In the genomic region with DNA sequence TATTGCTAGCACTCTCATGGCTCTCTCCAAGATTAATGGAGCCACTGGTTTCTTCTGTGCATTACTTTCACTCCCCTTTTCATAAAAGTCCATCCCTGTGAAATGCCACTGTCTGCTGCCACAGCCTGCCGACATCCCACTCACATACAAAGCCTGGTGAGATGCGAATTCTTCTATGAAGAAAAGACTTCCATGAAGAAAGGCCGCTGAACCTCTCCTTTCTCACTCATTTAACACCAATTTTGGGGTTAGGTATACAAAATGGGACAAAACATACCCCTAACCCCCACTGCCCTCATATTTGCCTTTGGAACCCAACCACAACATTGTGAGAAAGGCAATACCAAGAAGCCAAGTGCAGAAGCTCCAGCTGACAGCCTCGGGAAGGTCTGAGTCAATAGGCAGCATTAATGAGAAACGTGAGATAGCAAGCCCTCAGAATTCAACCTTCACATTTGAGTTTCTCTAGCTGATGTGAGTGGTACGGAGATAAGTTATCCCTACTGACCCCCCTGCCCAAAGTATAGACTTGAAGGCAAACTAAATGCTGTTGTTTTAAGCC, we compare ENCODE assay signal across 12 cellular contexts.
DNase-seq lines count a peak whose midpoint lies in the region; ATAC-seq, FAIRE-seq and TF ChIP-seq lines count a peak whose summit lies in the region.
"Had no signal": no experiment of that assay in that cellular context is flagged by ENCODE, and none has a peak within 500 bp of the region (broad histone marks: within the 10 kb centered on the region; RNA-seq: fewer than 3 reads in every experiment).

No MANE protein-coding gene starts in this region.

- no peaks in the 10 kb centered on the region for H3K27me3 ChIP-seq in astrocyte (ENCODE audit: insufficient read depth, low read length)
- H3K27me3 ChIP-seq: body of pancreas had no signal

- H3K79me2 ChIP-seq in astrocyte (ENCODE audit: insufficient read depth, low read length), result no peaks in the 10 kb centered on the region

- peak; percentile 15 for DNase-seq in activated naive CD4-positive, alpha-beta T cell treated with Interleukin-2 at 50 U/mL for 16 hours
- DNase-seq in activated naive CD4-positive, alpha-beta T cell treated with anti-CD3 and anti-CD28 coated beads, Interleukin-2, amount 50 U/mL, for 16 hours, result no peak
- DNase-seq in OCI-M1 (lab: John Stamatoyannopoulos, UW) (peak; percentile 81), astrocyte (ENCODE audit: low read depth) (peak; percentile 31), occipital lobe (lab: John Stamatoyannopoulos, UW) (no peak)
- DNase-seq in stimulated activated CD8-positive, alpha-beta memory T cell treated with anti-CD3 and anti-CD28 coated beads, Interleukin-15, amount 100 ng/mL, for 48 hours (ENCODE audit: low read depth in 2 of 2), result peak; percentile 4 to 27
- DNase-seq: activated CD8-positive, alpha-beta memory T cell treated with anti-CD3 and anti-CD28 coated beads for 24 hours; body of pancreas; NCI-H1694 had no signal

- H3K9me3 ChIP-seq in astrocyte (ENCODE audit: insufficient read depth, low read depth, low read length), result no peaks in the 10 kb centered on the region
- H3K9me3 ChIP-seq: body of pancreas had no signal

- peaks cover 12% of the 10 kb centered on the region for H3K4me1 ChIP-seq in astrocyte (ENCODE audit: insufficient read depth, low read length)

- H3K4me3 Mint-ChIP-seq in astrocyte (ENCODE audit: unreplicated experiment), result no peak overlapping the region

- no peak overlapping the region for H2AFZ ChIP-seq in astrocyte (ENCODE audit: low read depth, low read length)

- H3K27ac ChIP-seq in astrocyte (ENCODE audit: low read depth, low read length), result peak overlapping the region; percentile 25
- H3K27ac ChIP-seq: body of pancreas had no signal

- peaks cover 2% of the 10 kb centered on the region for H3K36me3 Mint-ChIP-seq in astrocyte (ENCODE audit: low read depth, unreplicated experiment)

- FAIRE-seq in astrocyte (lab: Jason Lieb, UNC), result no peak

- H3K4me1 Mint-ChIP-seq in astrocyte (ENCODE audit: low read depth, unreplicated experiment), result peaks cover 19% of the 10 kb centered on the region

- H3K9me3 Mint-ChIP-seq in astrocyte (ENCODE audit: unreplicated experiment), result no peaks in the 10 kb centered on the region

- H3K4me3 ChIP-seq in astrocyte (ENCODE audit: insufficient read depth, low read depth, low read length), result no peak overlapping the region
- H3K4me3 ChIP-seq: body of pancreas had no signal

- H3K36me3 ChIP-seq in astrocyte (ENCODE audit: insufficient read depth, low read length), result no peaks in the 10 kb centered on the region

- peak overlapping the region; percentile 13 for H3K4me2 ChIP-seq in astrocyte (ENCODE audit: low read length)

- H3K9ac ChIP-seq in astrocyte (ENCODE audit: low read length), result no peak overlapping the region

- ATAC-seq in HG03175 (IDR thresholded peaks at IDR 0.05; ENCODE audit: unreplicated experiment), result no peak
- ATAC-seq in GM19397 (IDR thresholded peaks at IDR 0.05; ENCODE audit: unreplicated experiment), result no peak
- ATAC-seq: body of pancreas, sciatic nerve had no signal

- H4K20me1 ChIP-seq in astrocyte (ENCODE audit: insufficient read depth, low read length), result no peaks in the 10 kb centered on the region

- H3K27ac Mint-ChIP-seq in astrocyte (ENCODE audit: unreplicated experiment), result peak overlapping the region; percentile 88

- no peaks in the 10 kb centered on the region for H3K27me3 Mint-ChIP-seq in astrocyte (ENCODE audit: low read depth, unreplicated experiment)

- TF ChIP-seq CTCF in astrocyte (IDR thresholded peaks at IDR 0.05; ENCODE audit: insufficient read depth, low read depth, low read length), result no peak

Comparison
In these comparisons a context has a peak if more than half of its experiments do, and no peak if none do; other contexts are left out.
1. DNase-seq: peak in activated naive CD4-positive, alpha-beta T cell treated with Interleukin-2 at 50 U/mL for 16 hours (single experiment), OCI-M1 (single experiment), astrocyte (single experiment) and stimulated activated CD8-positive, alpha-beta memory T cell treated with anti-CD3 and anti-CD28 coated beads, Interleukin-15, amount 100 ng/mL, for 48 hours (2 of 2); none in activated naive CD4-positive, alpha-beta T cell treated with anti-CD3 and anti-CD28 coated beads, Interleukin-2, amount 50 U/mL, for 16 hours (single experiment) and occipital lobe (single experiment).